ENCODE assay signal across 2 cellular contexts in the genomic region with DNA sequence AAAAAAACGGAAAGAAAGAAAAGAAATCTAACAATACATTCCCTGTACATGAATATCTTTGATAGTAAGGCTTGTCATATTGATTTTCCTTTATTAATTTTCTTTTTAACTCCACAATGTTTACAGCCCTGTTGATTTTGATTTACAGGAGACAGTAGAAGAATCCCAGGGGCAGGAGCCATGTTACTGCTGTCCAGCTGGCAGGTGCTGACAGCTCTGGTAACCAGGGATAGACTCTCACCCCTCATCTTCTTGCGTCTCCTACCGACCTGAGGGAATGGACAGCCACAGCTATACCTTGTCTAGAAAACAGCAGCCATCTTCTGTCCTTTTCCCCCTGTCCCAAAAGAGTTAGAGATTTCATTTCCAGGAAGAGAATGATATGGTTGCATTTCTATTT.
TF ChIP-seq lines count a peak whose summit lies in the region.

No MANE protein-coding gene starts in this region.

TF ChIP-seq in HCT116, 20 proteins besides CTCF, POLR2A, EP300 and RAD21:
- TF ChIP-seq REST (IDR thresholded peaks at IDR 0.05; ENCODE audit: low read depth), result peak; percentile 54
- TF ChIP-seq, protein P1, sequence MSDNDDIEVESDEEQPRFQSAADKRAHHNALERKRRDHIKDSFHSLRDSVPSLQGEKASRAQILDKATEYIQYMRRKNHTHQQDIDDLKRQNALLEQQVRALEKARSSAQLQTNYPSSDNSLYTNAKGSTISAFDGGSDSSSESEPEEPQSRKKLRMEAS (IDR thresholded peaks at IDR 0.05), result no peak

TF ChIP-seq in GM12878, 131 proteins besides CTCF, POLR2A, EP300 and RAD21:
- TF ChIP-seq CHD2 (IDR thresholded peaks at IDR 0.05; ENCODE audit: borderline replicate concordance, low read depth, low read length), result no peak
- peak; percentile 62; the same call in 1 of the 2 replicates for TF ChIP-seq REST (IDR thresholded peaks at IDR 0.05; ENCODE audit: low read depth, low read length)
